In genomic region chr7:112132123-112132694, GRCh38 we compare ENCODE assay signal across 1 cellular context.
TF ChIP-seq lines count a peak whose summit lies in the region.

No MANE protein-coding gene starts in this region.

TF ChIP-seq in GM23338, 12 proteins besides CTCF, POLR2A, EP300 and RAD21 (continued from another document):
- TF ChIP-seq ZNF462 (CRISPR knock-in tag; IDR thresholded peaks at IDR 0.05): no peak
- TF ChIP-seq EZH2 (IDR thresholded peaks at IDR 0.05; ENCODE audit: low read depth, unreplicated experiment): no peak
- no peak for TF ChIP-seq EZH2phosphoT487 (IDR thresholded peaks at IDR 0.05; ENCODE audit: unreplicated experiment)
- TF ChIP-seq POLR2AphosphoS5 (IDR thresholded peaks at IDR 0.05; ENCODE audit: low read depth): no peak
- TF ChIP-seq CREB1 (CRISPR knock-in tag; IDR thresholded peaks at IDR 0.05; ENCODE audit: low read depth): no peak
- TF ChIP-seq JUNB (IDR thresholded peaks at IDR 0.05; ENCODE audit: unreplicated experiment): no peak
- TF ChIP-seq, protein P1, sequence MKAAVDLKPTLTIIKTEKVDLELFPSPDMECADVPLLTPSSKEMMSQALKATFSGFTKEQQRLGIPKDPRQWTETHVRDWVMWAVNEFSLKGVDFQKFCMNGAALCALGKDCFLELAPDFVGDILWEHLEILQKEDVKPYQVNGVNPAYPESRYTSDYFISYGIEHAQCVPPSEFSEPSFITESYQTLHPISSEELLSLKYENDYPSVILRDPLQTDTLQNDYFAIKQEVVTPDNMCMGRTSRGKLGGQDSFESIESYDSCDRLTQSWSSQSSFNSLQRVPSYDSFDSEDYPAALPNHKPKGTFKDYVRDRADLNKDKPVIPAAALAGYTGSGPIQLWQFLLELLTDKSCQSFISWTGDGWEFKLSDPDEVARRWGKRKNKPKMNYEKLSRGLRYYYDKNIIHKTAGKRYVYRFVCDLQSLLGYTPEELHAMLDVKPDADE (IDR thresholded peaks at IDR 0.05): no peak
- no peak for TF ChIP-seq STAT1 (IDR thresholded peaks at IDR 0.05; ENCODE audit: unreplicated experiment)
- TF ChIP-seq, protein P2, sequence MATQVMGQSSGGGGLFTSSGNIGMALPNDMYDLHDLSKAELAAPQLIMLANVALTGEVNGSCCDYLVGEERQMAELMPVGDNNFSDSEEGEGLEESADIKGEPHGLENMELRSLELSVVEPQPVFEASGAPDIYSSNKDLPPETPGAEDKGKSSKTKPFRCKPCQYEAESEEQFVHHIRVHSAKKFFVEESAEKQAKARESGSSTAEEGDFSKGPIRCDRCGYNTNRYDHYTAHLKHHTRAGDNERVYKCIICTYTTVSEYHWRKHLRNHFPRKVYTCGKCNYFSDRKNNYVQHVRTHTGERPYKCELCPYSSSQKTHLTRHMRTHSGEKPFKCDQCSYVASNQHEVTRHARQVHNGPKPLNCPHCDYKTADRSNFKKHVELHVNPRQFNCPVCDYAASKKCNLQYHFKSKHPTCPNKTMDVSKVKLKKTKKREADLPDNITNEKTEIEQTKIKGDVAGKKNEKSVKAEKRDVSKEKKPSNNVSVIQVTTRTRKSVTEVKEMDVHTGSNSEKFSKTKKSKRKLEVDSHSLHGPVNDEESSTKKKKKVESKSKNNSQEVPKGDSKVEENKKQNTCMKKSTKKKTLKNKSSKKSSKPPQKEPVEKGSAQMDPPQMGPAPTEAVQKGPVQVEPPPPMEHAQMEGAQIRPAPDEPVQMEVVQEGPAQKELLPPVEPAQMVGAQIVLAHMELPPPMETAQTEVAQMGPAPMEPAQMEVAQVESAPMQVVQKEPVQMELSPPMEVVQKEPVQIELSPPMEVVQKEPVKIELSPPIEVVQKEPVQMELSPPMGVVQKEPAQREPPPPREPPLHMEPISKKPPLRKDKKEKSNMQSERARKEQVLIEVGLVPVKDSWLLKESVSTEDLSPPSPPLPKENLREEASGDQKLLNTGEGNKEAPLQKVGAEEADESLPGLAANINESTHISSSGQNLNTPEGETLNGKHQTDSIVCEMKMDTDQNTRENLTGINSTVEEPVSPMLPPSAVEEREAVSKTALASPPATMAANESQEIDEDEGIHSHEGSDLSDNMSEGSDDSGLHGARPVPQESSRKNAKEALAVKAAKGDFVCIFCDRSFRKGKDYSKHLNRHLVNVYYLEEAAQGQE (IDR thresholded peaks at IDR 0.05; ENCODE audit: unreplicated experiment): no peak
